Comparison of ENCODE assay signal across 33 cellular contexts in genomic region chr2:205969584-205969983, GRCh38.
DNase-seq lines count a peak whose midpoint lies in the region; ATAC-seq, FAIRE-seq and TF ChIP-seq lines count a peak whose summit lies in the region.
"Had no signal": no experiment of that assay in that cellular context is flagged by ENCODE, and none has a peak within 500 bp of the region (broad histone marks: within the 10 kb centered on the region; RNA-seq: fewer than 3 reads in every experiment).

No MANE protein-coding gene starts in this region.

- H3K9me3 ChIP-seq in endodermal cell (ENCODE audit: control insufficient read depth, low read length) (no peaks in the 10 kb centered on the region), HepG2 (ENCODE audit: low read length) (no peaks in the 10 kb centered on the region)
- H3K9me3 ChIP-seq: esophagus squamous epithelium, heart right ventricle, tibial nerve had no signal

- no peak for TF ChIP-seq POLR2A in HepG2 (IDR thresholded peaks at IDR 0.05; ENCODE audit: insufficient read depth in 1 of 2, low read depth in 2 of 2, low read length in 2 of 2)

- H3K27ac ChIP-seq in endodermal cell (ENCODE audit: low read depth, low read length) = no peak overlapping the region
- no peak overlapping the region for H3K27ac ChIP-seq in HepG2 (ENCODE audit: extremely low read length, insufficient read depth, low read length)
- H3K27ac ChIP-seq: esophagus squamous epithelium, heart right ventricle, PC-9, tibial nerve had no signal

- H3K4me3 Mint-ChIP-seq in endodermal cell = no peak overlapping the region
- no peak overlapping the region for H3K4me3 Mint-ChIP-seq in activated T-helper 2 cell treated with anti-CD3 and anti-CD28 coated beads, Interferon-gamma antibody, Interleukin-2, Interleukin-4, amounts not matched to agents 10 μg/mL and 5 μg/mL and 100 μg/mL, durations not matched to agents 14 hours and 24 hours and 36 hours (ENCODE audit: low read depth)
- H3K4me3 Mint-ChIP-seq: activated CD4-positive, alpha-beta T cell treated with anti-CD3 and anti-CD28 coated beads, Interleukin-2, amount 10 ng/mL, durations not matched to agents 7 days and 5 days; activated naive CD8-positive, alpha-beta T cell treated with anti-CD3 and anti-CD28 coated beads, Interleukin-2, amount 50 U/mL, for 24 hours; activated T-cell treated with anti-CD3 and anti-CD28 coated beads, Interleukin-2, amount 50 U/mL, for 24 hours; dendritic cell treated with granulocyte-macrophage colony-stimulating factor and Interleukin-4, amounts not matched to agents 40 ng/mL and 50 ng/mL, for 4 days; nephron had no signal

- TF ChIP-seq RAD21 in HepG2 (CRISPR knock-in tag; IDR thresholded peaks at IDR 0.05) = no peak

- no peaks in the 10 kb centered on the region for H3K9me3 Mint-ChIP-seq in endodermal cell
- no peaks in the 10 kb centered on the region for H3K9me3 Mint-ChIP-seq in activated T-helper 2 cell treated with anti-CD3 and anti-CD28 coated beads, Interferon-gamma antibody, Interleukin-2, Interleukin-4, amounts not matched to agents 10 μg/mL and 5 μg/mL and 100 μg/mL, durations not matched to agents 14 hours and 24 hours and 36 hours
- H3K9me3 Mint-ChIP-seq: activated CD4-positive, alpha-beta T cell treated with anti-CD3 and anti-CD28 coated beads, Interleukin-2, amount 10 ng/mL, durations not matched to agents 7 days and 5 days; activated naive CD8-positive, alpha-beta T cell treated with anti-CD3 and anti-CD28 coated beads, Interleukin-2, amount 50 U/mL, for 24 hours; activated T-cell treated with anti-CD3 and anti-CD28 coated beads, Interleukin-2, amount 50 U/mL, for 24 hours; dendritic cell treated with granulocyte-macrophage colony-stimulating factor and Interleukin-4, amounts not matched to agents 40 ng/mL and 50 ng/mL, for 4 days; H9; nephron had no signal

- TF ChIP-seq CTCF in endodermal cell (conservative IDR thresholded peaks at IDR 0.05) (no peak), HepG2 (CRISPR knock-in tag; IDR thresholded peaks at IDR 0.05) (no peak)

- no TSS peak for BruUV-seq in HepG2 (replicated peaks; lab: Mats Ljungman, UMichigan)

- no peak overlapping the region for H3K9ac ChIP-seq in endodermal cell (ENCODE audit: extremely low read depth, low read length, poor library complexity, severe bottlenecking)
- H3K9ac ChIP-seq in HepG2 (ENCODE audit: insufficient read depth, low read depth, low read length) = no peak overlapping the region

- H3K79me2 ChIP-seq in HepG2 (ENCODE audit: insufficient read depth, low read length) = no peaks in the 10 kb centered on the region

- H3K36me3 Mint-ChIP-seq in endodermal cell (ENCODE audit: low read depth) = no peaks in the 10 kb centered on the region
- no peaks in the 10 kb centered on the region for H3K36me3 Mint-ChIP-seq in activated T-helper 2 cell treated with anti-CD3 and anti-CD28 coated beads, Interferon-gamma antibody, Interleukin-2, Interleukin-4, amounts not matched to agents 10 μg/mL and 5 μg/mL and 100 μg/mL, durations not matched to agents 14 hours and 24 hours and 36 hours (ENCODE audit: low read depth)

- FAIRE-seq in HepG2 (lab: Jason Lieb, UNC) = no peak
- FAIRE-seq: endometrium, K562 had no signal

- CTCF ChIA-PET in HepG2 (lab: Yijun Ruan, JAX; ENCODE audit: low intra/inter-chr PET ratio, low total read pairs) = no interaction called here

- POLR2A ChIA-PET in HepG2 (lab: Yijun Ruan, JAX) = no interaction called here

- peak; percentile 77 for ATAC-seq in GM21786 (IDR thresholded peaks at IDR 0.05; ENCODE audit: unreplicated experiment)
- peak; percentile 59 for ATAC-seq in HG03571 (IDR thresholded peaks at IDR 0.05; ENCODE audit: unreplicated experiment)
- no peak for ATAC-seq in GM19023 (IDR thresholded peaks at IDR 0.05; ENCODE audit: unreplicated experiment)
- ATAC-seq in HepG2 = no peak
- ATAC-seq: activated naive CD8-positive, alpha-beta T cell treated with anti-CD3 and anti-CD28 coated beads, Interleukin-2, amount 50 U/mL, for 24 hours; heart right ventricle; K562; Right ventricle myocardium inferior had no signal

- no peak overlapping the region for H3K4me2 ChIP-seq in HepG2 (ENCODE audit: low read depth, low read length)
- H3K4me2 ChIP-seq: PC-9, smooth muscle cell had no signal

- DNase-seq in NOMO-1 treated with DMSO at 0.1 percent for 48 hours (lab: John Stamatoyannopoulos, UW; ENCODE audit: unreplicated experiment) (peak; percentile 25), NOMO-1 treated with dmso at 0.1 percent for 144 hours (lab: John Stamatoyannopoulos, UW; ENCODE audit: unreplicated experiment) (no peak), endodermal cell (peak; percentile 10), HepG2 (ENCODE audit: low spot score) (no peak)
- no peak for DNase-seq in activated T-helper 2 cell treated with anti-CD3 and anti-CD28 coated beads, Interferon-gamma antibody, Interleukin-2, Interleukin-4, amounts not matched to agents 10 μg/mL and 5 μg/mL and 100 μg/mL, durations not matched to agents 14 hours and 24 hours and 36 hours (ENCODE audit: low spot score)
- DNase-seq: 8988T; activated CD4-positive, alpha-beta T cell treated with anti-CD3 and anti-CD28 coated beads, Interleukin-2, amount 10 ng/mL, durations not matched to agents 7 days and 5 days; activated gamma-delta T cell treated with Interleukin-2 at 50 U/mL for 16 hours; activated naive CD8-positive, alpha-beta T cell treated with anti-CD3 and anti-CD28 coated beads, Interleukin-2, amount 50 U/mL, for 24 hours; activated T-cell treated with anti-CD3 and anti-CD28 coated beads, Interleukin-2, amount 50 U/mL, for 24 hours; caudate nucleus; EL; esophagus squamous epithelium; foreskin melanocyte; H9; heart right ventricle; NCI-H1417 treated with DMSO at 0.1 percent for 48 hours; NCI-H2081 treated with DMSO at 0.1 percent for 48 hours; NCI-H446; NCI-H82; PC-9; stimulated activated CD4-positive, alpha-beta T cell treated with anti-CD3 and anti-CD28 coated beads, Interleukin-2, amount 100 ng/mL, for 24 hours had no signal

- H3K4me1 Mint-ChIP-seq in endodermal cell = peaks cover 8% of the 10 kb centered on the region
- H3K4me1 Mint-ChIP-seq in activated T-helper 2 cell treated with anti-CD3 and anti-CD28 coated beads, Interferon-gamma antibody, Interleukin-2, Interleukin-4, amounts not matched to agents 10 μg/mL and 5 μg/mL and 100 μg/mL, durations not matched to agents 14 hours and 24 hours and 36 hours (ENCODE audit: low read depth) = no peaks in the 10 kb centered on the region
- H3K4me1 Mint-ChIP-seq: activated CD4-positive, alpha-beta T cell treated with anti-CD3 and anti-CD28 coated beads, Interleukin-2, amount 10 ng/mL, durations not matched to agents 7 days and 5 days had no signal

- TF ChIP-seq EP300 in HepG2 (IDR thresholded peaks at IDR 0.05; ENCODE audit: low read depth in 2 of 2, low read length in 2 of 2) (no peak), HepG2 (CRISPR knock-in tag; IDR thresholded peaks at IDR 0.05; ENCODE audit: borderline replicate concordance) (no peak)

- H3K36me3 ChIP-seq in endodermal cell (ENCODE audit: control insufficient read depth, insufficient read depth, low read length) (no peaks in the 10 kb centered on the region), HepG2 (replicated peaks in 1 of 2; ENCODE audit: control insufficient read depth in 1 of 2, insufficient read depth in 2 of 2, low read length in 2 of 2) (no peaks in the 10 kb centered on the region)
- H3K36me3 ChIP-seq: esophagus squamous epithelium, heart right ventricle, tibial nerve had no signal

- no peaks in the 10 kb centered on the region for H3K27me3 Mint-ChIP-seq in endodermal cell (ENCODE audit: insufficient read depth)
- H3K27me3 Mint-ChIP-seq in activated T-helper 2 cell treated with anti-CD3 and anti-CD28 coated beads, Interferon-gamma antibody, Interleukin-2, Interleukin-4, amounts not matched to agents 10 μg/mL and 5 μg/mL and 100 μg/mL, durations not matched to agents 14 hours and 24 hours and 36 hours (ENCODE audit: low read depth) = peaks cover 7% of the 10 kb centered on the region
- H3K27me3 Mint-ChIP-seq: dendritic cell treated with granulocyte-macrophage colony-stimulating factor and Interleukin-4, amounts not matched to agents 40 ng/mL and 50 ng/mL, for 4 days had no signal

- no peak overlapping the region for H3K27ac Mint-ChIP-seq in endodermal cell
- no peak overlapping the region for H3K27ac Mint-ChIP-seq in activated T-helper 2 cell treated with anti-CD3 and anti-CD28 coated beads, Interferon-gamma antibody, Interleukin-2, Interleukin-4, amounts not matched to agents 10 μg/mL and 5 μg/mL and 100 μg/mL, durations not matched to agents 14 hours and 24 hours and 36 hours
- H3K27ac Mint-ChIP-seq: activated CD4-positive, alpha-beta T cell treated with anti-CD3 and anti-CD28 coated beads, Interleukin-2, amount 10 ng/mL, durations not matched to agents 7 days and 5 days; activated naive CD8-positive, alpha-beta T cell treated with anti-CD3 and anti-CD28 coated beads, Interleukin-2, amount 50 U/mL, for 24 hours; activated T-cell treated with anti-CD3 and anti-CD28 coated beads, Interleukin-2, amount 50 U/mL, for 24 hours; dendritic cell treated with granulocyte-macrophage colony-stimulating factor and Interleukin-4, amounts not matched to agents 40 ng/mL and 50 ng/mL, for 4 days; nephron had no signal

- 91 to 94% methylated on average over 4 of the region's 4 CpGs for WGBS in endodermal cell (ENCODE audit: insufficient coverage in 1 of 2, insufficient read length in 1 of 2), 2 experiments
- WGBS in HepG2 (ENCODE audit: low lambda C conversion rate) = 96% methylated on average over 4 of the region's 4 CpGs

- no peaks in the 10 kb centered on the region for H3K4me1 ChIP-seq in endodermal cell (ENCODE audit: control insufficient read depth, insufficient read depth, low read length)
- H3K4me1 ChIP-seq in HepG2 (ENCODE audit: insufficient read depth, low read length) = peaks cover 73% of the 10 kb centered on the region
- H3K4me1 ChIP-seq: heart right ventricle, tibial nerve had no signal

- H4K20me1 ChIP-seq in HepG2 (ENCODE audit: insufficient read depth, low read length) = no peaks in the 10 kb centered on the region

- intact Hi-C loops in activated T-helper 2 cell treated with anti-CD3 and anti-CD28 coated beads, Interferon-gamma antibody, Interleukin-2, Interleukin-4, amounts not matched to agents 10 μg/mL and 5 μg/mL and 100 μg/mL, durations not matched to agents 14 hours and 24 hours and 36 hours (cut with micrococcal nuclease) = no loop called here
- intact Hi-C loops in HepG2 (cut with micrococcal nuclease; ENCODE audit: unreplicated experiment) = no loop called here

- H3K4me3 ChIP-seq in endodermal cell (ENCODE audit: low read length) = no peak overlapping the region
- H3K4me3 ChIP-seq in HepG2 (replicated peaks in 1 of 3; ENCODE audit: insufficient read depth in 1 of 3, low read depth in 2 of 3, low read length in 3 of 3) = no peak overlapping the region
- H3K4me3 ChIP-seq: esophagus squamous epithelium, heart right ventricle, K562, lung, PC-9, smooth muscle cell, tibial nerve had no signal

- no peak overlapping the region for H2AFZ ChIP-seq in HepG2 (ENCODE audit: low read length)
- H2AFZ ChIP-seq: PC-9 had no signal

- in situ Hi-C loops in HepG2 (cut with HindIII; ENCODE audit: extremely low pct_ligation_motif_present, low pct_unique_long_range_greater_than_20kb) = no loop called here

- H3K27me3 ChIP-seq in endodermal cell (ENCODE audit: control insufficient read depth, insufficient read depth, low read length, poor library complexity, severe bottlenecking) = no peaks in the 10 kb centered on the region
- H3K27me3 ChIP-seq in HepG2 (ENCODE audit: control insufficient read depth in 1 of 2, insufficient read depth in 2 of 2, low read length in 2 of 2) = no peaks in the 10 kb centered on the region
- H3K27me3 ChIP-seq: heart right ventricle, tibial nerve had no signal

Comparison
In these comparisons a context has a peak if more than half of its experiments do, and no peak if none do; other contexts are left out.
1. DNase-seq: peak in NOMO-1 treated with DMSO at 0.1 percent for 48 hours (single experiment) and endodermal cell (single experiment); none in NOMO-1 treated with dmso at 0.1 percent for 144 hours (single experiment), activated T-helper 2 cell treated with anti-CD3 and anti-CD28 coated beads, Interferon-gamma antibody, Interleukin-2, Interleukin-4, amounts not matched to agents 10 μg/mL and 5 μg/mL and 100 μg/mL, durations not matched to agents 14 hours and 24 hours and 36 hours (single experiment) and HepG2 (single experiment).
2. ATAC-seq: peak in GM21786 (single experiment) and HG03571 (single experiment); none in GM19023 (single experiment) and HepG2 (single experiment).